ENCODE assay signal across 19 cellular contexts in the genomic region with DNA sequence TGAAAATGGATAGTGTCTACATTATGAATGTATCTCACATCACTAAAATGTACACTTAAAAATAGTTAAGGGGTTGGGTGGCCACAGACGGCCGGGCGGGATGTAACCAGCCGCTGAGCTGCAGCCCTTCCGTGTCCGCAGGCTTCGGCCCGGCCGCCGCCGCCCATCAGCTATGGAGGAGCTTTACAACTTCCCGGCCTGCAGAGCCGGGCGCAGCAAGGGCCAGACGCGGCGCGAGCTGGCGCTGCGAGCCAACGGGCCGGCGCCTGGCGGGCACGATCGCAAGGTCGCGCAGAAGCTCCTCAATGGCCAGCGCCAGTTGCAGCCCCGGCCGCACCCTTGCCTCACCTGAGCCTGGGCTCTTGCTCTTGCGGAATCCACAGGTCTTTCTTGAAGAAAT.
DNase-seq lines count a peak whose midpoint lies in the region; ATAC-seq, FAIRE-seq and TF ChIP-seq lines count a peak whose summit lies in the region.
"Had no signal": no experiment of that assay in that cellular context is flagged by ENCODE, and none has a peak within 500 bp of the region (broad histone marks: within the 10 kb centered on the region; RNA-seq: fewer than 3 reads in every experiment).

No MANE protein-coding gene starts in this region.

- DNase-seq in D341Med (ENCODE audit: low spot score) (peak; percentile 31), K562 (ENCODE audit: extremely low read depth in 1 of 4, low spot score in 3 of 4) (no peak), left ventricle myocardium superior (peak; percentile 57), neuronal stem cell (ENCODE audit: low spot score) (no peak), 8988T (no peak)
- DNase-seq: activated CD4-positive, CD25-positive, alpha-beta regulatory T cell; adrenal gland; DND-41; foreskin keratinocyte; NCI-H1930; stimulated activated naive CD8-positive, alpha-beta T cell treated with anti-CD3 and anti-CD28 coated beads, Interleukin-15, amount 100 ng/mL, for 72 hours had no signal

- in situ Hi-C loops in K562 (cut with MboI): no loop called here

- BruUV-seq in K562 (replicated peaks; lab: Mats Ljungman, UMichigan): no TSS peak

- no peak overlapping the region for H3K14ac ChIP-seq in neuronal stem cell (ENCODE audit: low read length)

- H2AK5ac ChIP-seq in neuronal stem cell (ENCODE audit: low read depth, low read length): no peak overlapping the region

- no peak overlapping the region for H3K4ac ChIP-seq in neuronal stem cell (ENCODE audit: low read length)

- no peak overlapping the region for H4K91ac ChIP-seq in neuronal stem cell (ENCODE audit: low read depth, low read length, poor library complexity)

- no peaks in the 10 kb centered on the region for H3K9me3 Mint-ChIP-seq in activated T-helper 17 cell treated with anti-CD3 and anti-CD28 coated beads, Interleukin-2, amount 50 U/mL, for 72 hours

- no peak overlapping the region for H4K8ac ChIP-seq in neuronal stem cell (ENCODE audit: low read depth, low read length)

- H2BK120ac ChIP-seq in neuronal stem cell (ENCODE audit: low read depth, low read length): no peak overlapping the region

- peaks cover 6% of the 10 kb centered on the region for H3K36me3 Mint-ChIP-seq in activated T-helper 17 cell treated with anti-CD3 and anti-CD28 coated beads, Interleukin-2, amount 50 U/mL, for 72 hours (ENCODE audit: low read depth)

- H2BK12ac ChIP-seq in neuronal stem cell (ENCODE audit: low read length): no peak overlapping the region

- no peaks in the 10 kb centered on the region for H3K9me3 ChIP-seq in K562 (replicated peaks; ENCODE audit: control insufficient read depth, insufficient read depth, low read depth, low read length)
- H3K9me3 ChIP-seq in neuronal stem cell (replicated peaks in 1 of 2; ENCODE audit: control insufficient read depth in 2 of 2, insufficient read depth in 1 of 2, low read depth in 1 of 2, low read length in 2 of 2): peaks cover 0 to 4% of the 10 kb centered on the region in 2 donors
- H3K9me3 ChIP-seq: adrenal gland, vagina had no signal

- H3K27me3 Mint-ChIP-seq in activated T-helper 17 cell treated with anti-CD3 and anti-CD28 coated beads, Interleukin-2, amount 50 U/mL, for 72 hours: no peaks in the 10 kb centered on the region
- H3K27me3 Mint-ChIP-seq: stimulated activated naive CD8-positive, alpha-beta T cell treated with anti-CD3 and anti-CD28 coated beads, Interleukin-15, amount 100 ng/mL, for 72 hours had no signal

- no peak for TF ChIP-seq POLR2A in K562 (conservative IDR thresholded peaks at IDR 0.05)

- H3K79me1 ChIP-seq in neuronal stem cell (ENCODE audit: low read depth, low read length): peaks cover 7% of the 10 kb centered on the region

- H3K4me2 ChIP-seq in K562 (ENCODE audit: insufficient read depth, low read length) (no peak overlapping the region), neuronal stem cell (ENCODE audit: insufficient read depth, low read length, poor library complexity, severe bottlenecking) (no peak overlapping the region)

- H3K27ac ChIP-seq in K562 (ENCODE audit: extremely low read depth, low read depth, low read length) (no peak overlapping the region), neuronal stem cell (replicated peaks; ENCODE audit: low read length) (no peak overlapping the region)
- H3K27ac ChIP-seq: adrenal gland, C4-2B, foreskin keratinocyte, vagina had no signal

- H3K9me1 ChIP-seq in K562 (ENCODE audit: control insufficient read depth, insufficient read depth, low read length): peaks cover 5% of the 10 kb centered on the region

- H2BK5ac ChIP-seq in neuronal stem cell (ENCODE audit: low read length): no peak overlapping the region

- H3K79me2 ChIP-seq in K562 (ENCODE audit: control insufficient read depth, insufficient read depth, low read length): peaks cover 100% of the 10 kb centered on the region

- peak overlapping the region; percentile 57 for H3K18ac ChIP-seq in neuronal stem cell (ENCODE audit: low read length)

- H3K27me3 ChIP-seq in K562 (ENCODE audit: control insufficient read depth in 2 of 2, insufficient read depth in 2 of 2, low read length in 2 of 2): no peaks in the 10 kb centered on the region
- H3K27me3 ChIP-seq in neuronal stem cell (ENCODE audit: control insufficient read depth in 3 of 3, insufficient read depth in 3 of 3, low read depth in 1 of 3, low read length in 3 of 3): peaks cover 0 to 2% (median 0%) of the 10 kb centered on the region in 3 experiments
- H3K27me3 ChIP-seq: adrenal gland, foreskin keratinocyte, vagina had no signal

- H2AFZ ChIP-seq in K562 (ENCODE audit: low read depth, low read length): no peak overlapping the region
- H2AFZ ChIP-seq in neuronal stem cell (ENCODE audit: low read length): no peak overlapping the region

- CTCF ChIA-PET in K562 (lab: Yijun Ruan, JAX; ENCODE audit: low intra/inter-chr PET ratio): no interaction called here

- FAIRE-seq in K562 (lab: Jason Lieb, UNC): no peak
- FAIRE-seq: endometrium had no signal

- H3K9ac ChIP-seq in K562 (ENCODE audit: insufficient read depth in 1 of 2, low read depth in 2 of 2, low read length in 2 of 2): no peak overlapping the region
- H3K9ac ChIP-seq in neuronal stem cell (ENCODE audit: low read depth, low read length, poor library complexity): no peak overlapping the region

- H3K4me3 ChIP-seq in K562: no peak overlapping the region
- no peak overlapping the region for H3K4me3 ChIP-seq in neuronal stem cell (ENCODE audit: low read length in 2 of 2)
- H3K4me3 ChIP-seq: adrenal gland had no signal

- H2BK15ac ChIP-seq in neuronal stem cell (ENCODE audit: low read length): no peak overlapping the region

- ATAC-seq in K562 (no peak), left ventricle myocardium superior (peak; percentile 77), GM19452 (IDR thresholded peaks at IDR 0.05; ENCODE audit: unreplicated experiment) (no peak), GM21619 (IDR thresholded peaks at IDR 0.05; ENCODE audit: unreplicated experiment) (no peak)
- ATAC-seq in activated T-helper 17 cell treated with anti-CD3 and anti-CD28 coated beads, Interleukin-2, amount 50 U/mL, for 72 hours (replicated peaks): no peak
- ATAC-seq: foreskin keratinocyte; stimulated activated naive CD8-positive, alpha-beta T cell treated with anti-CD3 and anti-CD28 coated beads, Interleukin-15, amount 100 ng/mL, for 72 hours had no signal

- TF ChIP-seq EP300 in K562 (IDR thresholded peaks at IDR 0.05; ENCODE audit: low read length): no peak

- H3K36me3 ChIP-seq in K562 (ENCODE audit: control insufficient read depth, insufficient read depth, low read length): no peaks in the 10 kb centered on the region
- no peaks in the 10 kb centered on the region for H3K36me3 ChIP-seq in neuronal stem cell (replicated peaks in 1 of 2; ENCODE audit: control insufficient read depth in 2 of 2, insufficient read depth in 2 of 2, low read length in 2 of 2)
- H3K36me3 ChIP-seq: adrenal gland, vagina had no signal

- H3K4me1 Mint-ChIP-seq in activated T-helper 17 cell treated with anti-CD3 and anti-CD28 coated beads, Interleukin-2, amount 50 U/mL, for 72 hours: peaks cover 53% of the 10 kb centered on the region

- peaks cover 9 to 13% of the 10 kb centered on the region in 2 experiments for H3K4me1 ChIP-seq in K562 (replicated peaks in 1 of 2; ENCODE audit: control insufficient read depth in 2 of 2, insufficient read depth in 2 of 2, low read length in 2 of 2)
- peaks cover 0 to 4% of the 10 kb centered on the region in 2 donors for H3K4me1 ChIP-seq in neuronal stem cell (ENCODE audit: control insufficient read depth in 2 of 2, insufficient read depth in 1 of 2, low read depth in 1 of 2, low read length in 2 of 2)
- H3K4me1 ChIP-seq: foreskin keratinocyte had no signal

- 94% methylated on average over 25 of the region's 32 CpGs for WGBS in K562 (ENCODE audit: insufficient coverage, low coverage, missing lambda C conversion rate)
- WGBS in neuronal stem cell (ENCODE audit: extremely low coverage in 2 of 2, insufficient read length in 2 of 2, insufficient replicate concordance in 1 of 2), 2 donors: no CpG with 5 or more reads among the region's 32 CpGs

- peak overlapping the region; percentile 65 for H3K23ac ChIP-seq in neuronal stem cell (ENCODE audit: low read depth, low read length, poor library complexity)

- POLR2A ChIA-PET in K562 (lab: Yijun Ruan, JAX): interaction anchor here (1.2 kb wide), 1 partner anchor 9 kb away, joined by 5 read pairs; no protein-coding TSS in a partner anchor

- H3K27ac Mint-ChIP-seq in activated T-helper 17 cell treated with anti-CD3 and anti-CD28 coated beads, Interleukin-2, amount 50 U/mL, for 72 hours: no peak overlapping the region
- H3K27ac Mint-ChIP-seq: T-helper 1 cell treated with Interleukin-12 subunit alpha and Interleukin-12 subunit beta and Interleukin-4 antibody, amounts not matched to agents 30 μg/mL and 1 μg/mL, for 36 hours had no signal

- no peak for TF ChIP-seq CTCF in K562 (IDR thresholded peaks at IDR 0.05 in 2 of 3, conservative IDR thresholded peaks at IDR 0.05 in 1 of 3; ENCODE audit: insufficient read depth in 2 of 3, low read depth in 1 of 3, low read length in 3 of 3)

- TF ChIP-seq RAD21 in K562 (CRISPR knock-in tag; conservative IDR thresholded peaks at IDR 0.05 in 1 of 2, IDR thresholded peaks at IDR 0.05 in 1 of 2): no peak

- H3K4me3 Mint-ChIP-seq in activated T-helper 17 cell treated with anti-CD3 and anti-CD28 coated beads, Interleukin-2, amount 50 U/mL, for 72 hours: no peak overlapping the region
- H3K4me3 Mint-ChIP-seq: nephron; stimulated activated naive CD8-positive, alpha-beta T cell treated with anti-CD3 and anti-CD28 coated beads, Interleukin-15, amount 100 ng/mL, for 72 hours; T-helper 1 cell treated with Interleukin-12 subunit alpha and Interleukin-12 subunit beta and Interleukin-4 antibody, amounts not matched to agents 30 μg/mL and 1 μg/mL, for 36 hours had no signal

- peaks cover 30% of the 10 kb centered on the region for H4K20me1 ChIP-seq in K562 (replicated peaks; ENCODE audit: control insufficient read depth, insufficient read depth, low read length)

- intact Hi-C loops in K562 (cut with micrococcal nuclease): no loop called here
- intact Hi-C loops in left ventricle myocardium superior (cut with micrococcal nuclease): no loop called here

TF ChIP-seq in K562, 482 proteins besides CTCF, POLR2A, EP300 and RAD21 (continues in another document):
- TF ChIP-seq POLR2G (IDR thresholded peaks at IDR 0.05; ENCODE audit: low read depth, low read length) (peak; percentile 49), ETV5 (CRISPR knock-in tag; IDR thresholded peaks at IDR 0.05; ENCODE audit: low read depth) (no peak)

Comparison
In these comparisons a context has a peak if more than half of its experiments do, and no peak if none do; other contexts are left out.
1. DNase-seq: peak in D341Med (single experiment) and left ventricle myocardium superior (single experiment); none in K562 (0 of 4), neuronal stem cell (single experiment) and 8988T (single experiment).